ENCODE assay signal across 1 cellular context in the genomic region with DNA sequence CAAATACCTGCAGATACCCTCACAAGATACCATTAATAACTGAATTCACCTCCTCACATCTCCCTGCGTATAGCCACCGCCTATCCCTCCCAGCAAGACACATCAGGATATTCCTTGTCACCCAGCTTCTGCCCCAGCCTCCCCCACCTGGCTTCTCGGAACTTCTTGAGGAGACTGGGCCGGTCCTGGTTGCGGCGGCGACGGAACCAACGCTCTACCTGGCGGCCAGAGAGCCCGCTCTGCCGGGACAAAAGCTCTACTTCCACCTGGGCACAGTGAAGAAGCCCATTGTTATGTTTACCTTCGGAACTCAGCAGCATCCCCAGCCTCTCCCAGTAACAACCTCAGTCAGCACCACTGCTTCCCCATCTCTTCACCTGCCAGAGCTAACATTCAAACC.
TF ChIP-seq lines count a peak whose summit lies in the region.

No MANE protein-coding gene starts in this region.

TF ChIP-seq in K562, 482 proteins besides CTCF, POLR2A, EP300 and RAD21:
- TF ChIP-seq POLR2G (IDR thresholded peaks at IDR 0.05; ENCODE audit: low read depth, low read length) (peak; percentile 58), THRAP3 (IDR thresholded peaks at IDR 0.05; ENCODE audit: borderline replicate concordance) (no peak), ZNF347 (CRISPR knock-in tag; IDR thresholded peaks at IDR 0.05; ENCODE audit: low read depth) (no peak), CHCHD3 (CRISPR knock-in tag; IDR thresholded peaks at IDR 0.05) (no peak), PPARD (CRISPR knock-in tag; IDR thresholded peaks at IDR 0.05) (no peak), ZNF133 (CRISPR knock-in tag; IDR thresholded peaks at IDR 0.05) (no peak), ZNF324 (CRISPR knock-in tag; IDR thresholded peaks at IDR 0.05) (no peak), STAT5B (CRISPR knock-in tag; IDR thresholded peaks at IDR 0.05) (no peak), RBFOX2 (IDR thresholded peaks at IDR 0.05; ENCODE audit: low read depth, low read length) (peak; percentile 43), GTF2E2 (tag; IDR thresholded peaks at IDR 0.05) (no peak), ZNF436 (CRISPR knock-in tag; IDR thresholded peaks at IDR 0.05) (no peak)
- TF ChIP-seq, protein P1, sequence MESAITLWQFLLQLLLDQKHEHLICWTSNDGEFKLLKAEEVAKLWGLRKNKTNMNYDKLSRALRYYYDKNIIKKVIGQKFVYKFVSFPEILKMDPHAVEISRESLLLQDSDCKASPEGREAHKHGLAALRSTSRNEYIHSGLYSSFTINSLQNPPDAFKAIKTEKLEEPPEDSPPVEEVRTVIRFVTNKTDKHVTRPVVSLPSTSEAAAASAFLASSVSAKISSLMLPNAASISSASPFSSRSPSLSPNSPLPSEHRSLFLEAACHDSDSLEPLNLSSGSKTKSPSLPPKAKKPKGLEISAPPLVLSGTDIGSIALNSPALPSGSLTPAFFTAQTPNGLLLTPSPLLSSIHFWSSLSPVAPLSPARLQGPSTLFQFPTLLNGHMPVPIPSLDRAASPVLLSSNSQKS (CRISPR knock-in tag; IDR thresholded peaks at IDR 0.05) = no peak
